ENCODE assay signal across 31 cellular contexts in genomic region chr11:75289919-75290318, GRCh38. TPM values are rescaled to one million over a fixed set of nuclear protein-coding genes. Genes with fewer than 3 reads are reported as not detected.
DNase-seq lines count a peak whose midpoint lies in the region; ATAC-seq and TF ChIP-seq lines count a peak whose summit lies in the region.
"Had no signal": no experiment of that assay in that cellular context is flagged by ENCODE, and none has a peak within 500 bp of the region (broad histone marks: within the 10 kb centered on the region; RNA-seq: fewer than 3 reads in every experiment).

No MANE protein-coding gene starts in this region.

- H2AFZ ChIP-seq in OCI-LY7 (ENCODE audit: low read length): no peak overlapping the region

- POLR2A ChIA-PET in OCI-LY7 (lab: Charles Lee): no interaction called here

- H3K27ac Mint-ChIP-seq in stimulated activated effector memory CD8-positive, alpha-beta T cell treated with anti-CD3 and anti-CD28 coated beads, Interleukin-12 subunit alpha, Interleukin-12 subunit beta, amount 100 ng/mL, for 72 hours: peak overlapping the region; percentile 75

- TF ChIP-seq CTCF in heart right ventricle (IDR thresholded peaks at IDR 0.05): no peak
- TF ChIP-seq CTCF in VCaP (conservative IDR thresholded peaks at IDR 0.05): no peak
- TF ChIP-seq CTCF in dorsolateral prefrontal cortex (IDR thresholded peaks at IDR 0.05 in 54 of 56, conservative IDR thresholded peaks at IDR 0.05 in 2 of 56; ENCODE audit: low read depth in 1 of 56, partially characterized antibody in 56 of 56): no peak
- no peak for TF ChIP-seq CTCF in OCI-LY7 (conservative IDR thresholded peaks at IDR 0.05; ENCODE audit: low read length)

- no TSS peak for BruUV-seq in OCI-LY7 (replicated peaks; lab: Mats Ljungman, UMichigan)

- H3K4me3 Mint-ChIP-seq in stimulated activated effector memory CD8-positive, alpha-beta T cell treated with anti-CD3 and anti-CD28 coated beads, Interleukin-12 subunit alpha, Interleukin-12 subunit beta, amount 100 ng/mL, for 72 hours: no peak overlapping the region
- H3K4me3 Mint-ChIP-seq: CD4-positive, alpha-beta memory T cell had no signal

- H3K9me3 ChIP-seq in heart right ventricle (no peaks in the 10 kb centered on the region), OCI-LY7 (ENCODE audit: low read length) (no peaks in the 10 kb centered on the region)
- H3K9me3 ChIP-seq: BE2C, SK-N-SH had no signal

- 96% methylated on average over 12 of the region's 12 CpGs for whole genome bisulfite sequencing in heart right ventricle, 2 donors

- DNase-seq in left ventricle myocardium superior: peak; percentile 3
- DNase-seq in heart right ventricle: no peak
- no peak for DNase-seq in dorsolateral prefrontal cortex
- DNase-seq in stimulated activated effector memory CD8-positive, alpha-beta T cell treated with anti-CD3 and anti-CD28 coated beads, Interleukin-12 subunit alpha, Interleukin-12 subunit beta, amount 100 ng/mL, for 72 hours (ENCODE audit: low spot score in 2 of 2): no peak
- no peak for DNase-seq in OCI-LY7 (ENCODE audit: low spot score)
- no peak for DNase-seq in MV-4-11 (lab: John Stamatoyannopoulos, UW)
- DNase-seq: 8988T; ACHN; BE2C; CD4-positive, alpha-beta memory T cell; COR-L47; DMS53; H7; Kasumi-1; NCI-H1105 treated with DMSO at 0.1 percent for 48 hours; NCI-H146; NCI-H1930; NCI-H2107; NCI-H446; NCI-H524 treated with DMSO at 0.1 percent for 48 hours; NCI-H82; NK-92 treated with Interleukin-12 subunit alpha and Interleukin-12 subunit beta, amount 100 ng/mL, for 24 hours; SIG-M5; SK-N-SH had no signal

- peaks cover 9% of the 10 kb centered on the region for H3K4me1 Mint-ChIP-seq in stimulated activated effector memory CD8-positive, alpha-beta T cell treated with anti-CD3 and anti-CD28 coated beads, Interleukin-12 subunit alpha, Interleukin-12 subunit beta, amount 100 ng/mL, for 72 hours

- no peaks in the 10 kb centered on the region for H3K9me2 ChIP-seq in OCI-LY7 (ENCODE audit: insufficient read depth, low read length)
- H3K9me2 ChIP-seq: SK-N-SH had no signal

- intact Hi-C loops in left ventricle myocardium superior (cut with micrococcal nuclease) (no loop called here), heart right ventricle (cut with DNase I) (loop anchor here in 5 of 10 donors (5.0 to 10.0 kb wide), 3 partner anchors 32 to 245 kb away; partner anchors contain the start of gene GDPD5 (in 1 of the 5)), dorsolateral prefrontal cortex (cut with DNase I) (loop anchor here in 1 of 2 donors (10.0 kb wide), 1 partner anchor 45 kb away; no protein-coding TSS in a partner anchor), OCI-LY7 (cut with micrococcal nuclease; ENCODE audit: unreplicated experiment) (no loop called here)

- H3K27me3 ChIP-seq in heart right ventricle (no peaks in the 10 kb centered on the region), dorsolateral prefrontal cortex (no peaks in the 10 kb centered on the region)
- H3K27me3 ChIP-seq: BE2C had no signal

- no peaks in the 10 kb centered on the region for H3K79me2 ChIP-seq in OCI-LY7 (ENCODE audit: insufficient read depth, low read depth, low read length)

- CTCF ChIA-PET in OCI-LY7 (lab: Charles Lee; ENCODE audit: unreplicated experiment): no interaction called here

- no peak for ATAC-seq in left ventricle myocardium superior
- ATAC-seq in heart right ventricle: no peak
- no peak for ATAC-seq in stimulated activated effector memory CD8-positive, alpha-beta T cell treated with anti-CD3 and anti-CD28 coated beads, Interleukin-12 subunit alpha, Interleukin-12 subunit beta, amount 100 ng/mL, for 72 hours
- no peak for ATAC-seq in HG02610 (IDR thresholded peaks at IDR 0.05; ENCODE audit: unreplicated experiment)
- ATAC-seq: K562 had no signal

- peaks cover 6% of the 10 kb centered on the region for H3K36me3 Mint-ChIP-seq in stimulated activated effector memory CD8-positive, alpha-beta T cell treated with anti-CD3 and anti-CD28 coated beads, Interleukin-12 subunit alpha, Interleukin-12 subunit beta, amount 100 ng/mL, for 72 hours

- no peak overlapping the region for H3K4me2 ChIP-seq in OCI-LY7 (ENCODE audit: low read length)
- H3K4me2 ChIP-seq: SK-N-SH had no signal

- H3K27ac ChIP-seq in heart right ventricle: no peak overlapping the region
- H3K27ac ChIP-seq in VCaP: peak overlapping the region; percentile 69; the same call in 1 of the 2 replicates
- H3K27ac ChIP-seq in dorsolateral prefrontal cortex: peak overlapping the region in 46 of 59 donors; percentile 0 to 87 (median 71)
- no peak overlapping the region for H3K27ac ChIP-seq in OCI-LY7 (ENCODE audit: low read depth, low read length, poor library complexity, severe bottlenecking)
- H3K27ac ChIP-seq: RWPE1 had no signal

- no peaks in the 10 kb centered on the region for H3K9me3 Mint-ChIP-seq in stimulated activated effector memory CD8-positive, alpha-beta T cell treated with anti-CD3 and anti-CD28 coated beads, Interleukin-12 subunit alpha, Interleukin-12 subunit beta, amount 100 ng/mL, for 72 hours
- H3K9me3 Mint-ChIP-seq: CD4-positive, alpha-beta memory T cell had no signal

- no peak overlapping the region for H3K4me3 ChIP-seq in heart right ventricle
- H3K4me3 ChIP-seq in dorsolateral prefrontal cortex: no peak overlapping the region
- no peak overlapping the region for H3K4me3 ChIP-seq in OCI-LY7 (ENCODE audit: low read depth, low read length, poor library complexity, severe bottlenecking)
- H3K4me3 ChIP-seq: K562 had no signal

- peaks cover 0 to 76% (median 9%) of the 10 kb centered on the region in 9 donors for H3K36me3 ChIP-seq in heart right ventricle
- no peaks in the 10 kb centered on the region for H3K36me3 ChIP-seq in OCI-LY7 (ENCODE audit: insufficient read depth, low read length)

- H3K4me1 ChIP-seq in heart right ventricle (peaks cover 0 to 29% (median 13%) of the 10 kb centered on the region in 9 donors), OCI-LY7 (ENCODE audit: insufficient read depth, low read length, poor library complexity, severe bottlenecking) (no peaks in the 10 kb centered on the region)
- H3K4me1 ChIP-seq: BE2C had no signal

- no peaks in the 10 kb centered on the region for H4K20me1 ChIP-seq in OCI-LY7 (ENCODE audit: insufficient read depth, low read length)

RNA-seq across cellular contexts. Expression of gene TPBGL, which starts 49.3 kb away (rescaled TPM):
- total RNA-seq in left ventricle myocardium superior: not detected
- under 1 TPM in 5 of 10 donors, not detected in 5; 0.09 to 0.37 (median 0.17) TPM for total RNA-seq in heart right ventricle
- under 1 TPM; 0.07 to 0.16 TPM for polyA plus RNA-seq in heart right ventricle
- total RNA-seq in dorsolateral prefrontal cortex: 1 to 10 TPM in 115 of 120 experiments, under 1 TPM in 5; 0.54 to 5.1 (median 2.3) TPM
- not detected in 2 replicates for total RNA-seq in OCI-LY7 (2014; rRNA removed; shearing (Covaris generic))
- not detected in 2 replicates for total RNA-seq in OCI-LY7 (2022)
- total RNA-seq: Daoy, G401, H7, M059J had no signal

Comparison
In these comparisons a context has a peak if more than half of its experiments do, and no peak if none do; other contexts are left out.
1. H3K27ac ChIP-seq: peak in VCaP (single experiment) and dorsolateral prefrontal cortex (46 of 59); none in heart right ventricle (0 of 10) and OCI-LY7 (single experiment).